1 cellular context compared by ENCODE assay signal in the genomic region with DNA sequence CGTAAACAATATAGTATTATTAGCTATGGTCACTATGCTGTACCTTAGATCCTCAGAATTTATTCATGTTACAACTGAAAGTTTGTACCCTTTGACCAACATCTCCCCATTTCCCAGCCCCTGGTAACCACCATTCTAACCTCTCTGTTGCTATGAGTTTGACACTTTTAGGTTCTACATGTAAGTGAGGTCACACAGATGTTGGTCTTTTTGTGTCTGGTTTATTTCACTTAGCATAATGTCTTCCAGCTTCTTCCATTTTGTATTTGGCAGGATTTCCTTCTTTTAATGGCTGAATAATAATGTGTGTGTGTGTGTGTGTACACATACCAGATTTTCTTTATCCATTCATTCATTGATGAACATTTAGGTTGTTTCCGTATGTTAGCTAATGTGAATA.
TF ChIP-seq lines count a peak whose summit lies in the region.

No MANE protein-coding gene starts in this region.

TF ChIP-seq in SK-N-SH treated with all-trans-retinoic acid at 6 μM for 48 hours, 23 proteins besides CTCF, POLR2A, EP300 and RAD21 (continued from another document):
- TF ChIP-seq, protein P1, sequence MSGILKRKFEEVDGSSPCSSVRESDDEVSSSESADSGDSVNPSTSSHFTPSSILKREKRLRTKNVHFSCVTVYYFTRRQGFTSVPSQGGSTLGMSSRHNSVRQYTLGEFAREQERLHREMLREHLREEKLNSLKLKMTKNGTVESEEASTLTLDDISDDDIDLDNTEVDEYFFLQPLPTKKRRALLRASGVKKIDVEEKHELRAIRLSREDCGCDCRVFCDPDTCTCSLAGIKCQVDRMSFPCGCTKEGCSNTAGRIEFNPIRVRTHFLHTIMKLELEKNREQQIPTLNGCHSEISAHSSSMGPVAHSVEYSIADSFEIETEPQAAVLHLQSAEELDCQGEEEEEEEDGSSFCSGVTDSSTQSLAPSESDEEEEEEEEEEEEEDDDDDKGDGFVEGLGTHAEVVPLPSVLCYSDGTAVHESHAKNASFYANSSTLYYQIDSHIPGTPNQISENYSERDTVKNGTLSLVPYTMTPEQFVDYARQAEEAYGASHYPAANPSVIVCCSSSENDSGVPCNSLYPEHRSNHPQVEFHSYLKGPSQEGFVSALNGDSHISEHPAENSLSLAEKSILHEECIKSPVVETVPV (CRISPR knock-in tag; IDR thresholded peaks at IDR 0.05): no peak
- TF ChIP-seq, protein P2, sequence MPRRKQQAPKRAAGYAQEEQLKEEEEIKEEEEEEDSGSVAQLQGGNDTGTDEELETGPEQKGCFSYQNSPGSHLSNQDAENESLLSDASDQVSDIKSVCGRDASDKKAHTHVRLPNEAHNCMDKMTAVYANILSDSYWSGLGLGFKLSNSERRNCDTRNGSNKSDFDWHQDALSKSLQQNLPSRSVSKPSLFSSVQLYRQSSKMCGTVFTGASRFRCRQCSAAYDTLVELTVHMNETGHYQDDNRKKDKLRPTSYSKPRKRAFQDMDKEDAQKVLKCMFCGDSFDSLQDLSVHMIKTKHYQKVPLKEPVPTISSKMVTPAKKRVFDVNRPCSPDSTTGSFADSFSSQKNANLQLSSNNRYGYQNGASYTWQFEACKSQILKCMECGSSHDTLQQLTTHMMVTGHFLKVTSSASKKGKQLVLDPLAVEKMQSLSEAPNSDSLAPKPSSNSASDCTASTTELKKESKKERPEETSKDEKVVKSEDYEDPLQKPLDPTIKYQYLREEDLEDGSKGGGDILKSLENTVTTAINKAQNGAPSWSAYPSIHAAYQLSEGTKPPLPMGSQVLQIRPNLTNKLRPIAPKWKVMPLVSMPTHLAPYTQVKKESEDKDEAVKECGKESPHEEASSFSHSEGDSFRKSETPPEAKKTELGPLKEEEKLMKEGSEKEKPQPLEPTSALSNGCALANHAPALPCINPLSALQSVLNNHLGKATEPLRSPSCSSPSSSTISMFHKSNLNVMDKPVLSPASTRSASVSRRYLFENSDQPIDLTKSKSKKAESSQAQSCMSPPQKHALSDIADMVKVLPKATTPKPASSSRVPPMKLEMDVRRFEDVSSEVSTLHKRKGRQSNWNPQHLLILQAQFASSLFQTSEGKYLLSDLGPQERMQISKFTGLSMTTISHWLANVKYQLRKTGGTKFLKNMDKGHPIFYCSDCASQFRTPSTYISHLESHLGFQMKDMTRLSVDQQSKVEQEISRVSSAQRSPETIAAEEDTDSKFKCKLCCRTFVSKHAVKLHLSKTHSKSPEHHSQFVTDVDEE (CRISPR knock-in tag; IDR thresholded peaks at IDR 0.05): no peak
- TF ChIP-seq OSR1 (CRISPR knock-in tag; IDR thresholded peaks at IDR 0.05) (no peak), TCF4 (CRISPR knock-in tag; IDR thresholded peaks at IDR 0.05; ENCODE audit: borderline replicate concordance) (no peak)
